ENCODE assay signal across 7 cellular contexts in genomic region chr2:174161490-174161889, GRCh38.
"Had no signal": no experiment of that assay in that cellular context is flagged by ENCODE, and none has a peak within 500 bp of the region (broad histone marks: within the 10 kb centered on the region; RNA-seq: fewer than 3 reads in every experiment).

No MANE protein-coding gene starts in this region.

- ATAC-seq: GM23338, HepG2 had no signal

- H3K4me3 ChIP-seq: GM23338 had no signal

- FAIRE-seq: H1, HepG2 had no signal

- H3K4me2 ChIP-seq: GM23338 had no signal

- DNase-seq: H9, HCEC 1CT, HFFc6 had no signal

- H2AFZ ChIP-seq: GM23338 had no signal

- H3K27ac ChIP-seq: HL-60 had no signal
